In the genomic region with DNA sequence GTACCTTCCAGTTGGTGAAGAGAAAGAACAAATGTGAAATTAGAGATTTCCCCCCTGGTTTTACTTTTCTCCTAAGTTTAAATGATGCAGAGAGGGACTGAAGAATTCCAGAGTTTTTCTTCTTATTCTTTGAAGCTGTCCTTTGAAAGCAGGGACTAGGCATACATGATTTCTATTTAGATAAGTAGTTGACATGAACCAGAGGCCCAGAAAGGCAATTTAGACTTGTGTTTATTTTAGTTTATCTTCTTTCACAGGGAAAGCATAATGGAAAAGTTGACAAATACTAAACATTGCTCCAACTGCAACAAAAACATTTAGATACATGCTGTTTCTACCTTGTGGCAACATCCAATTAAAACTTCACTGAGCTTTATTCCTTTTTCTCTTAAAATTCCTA, we compare ENCODE assay signal across 29 cellular contexts. TPM values are rescaled to one million over a fixed set of nuclear protein-coding genes. Genes with fewer than 3 reads are reported as not detected.
"Had no signal": no experiment of that assay in that cellular context is flagged by ENCODE, and none has a peak within 500 bp of the region (broad histone marks: within the 10 kb centered on the region; RNA-seq: fewer than 3 reads in every experiment).

No MANE protein-coding gene starts in this region.

- H3K9me3 Mint-ChIP-seq: activated naive CD4-positive, alpha-beta T cell treated with anti-CD3 and anti-CD28 coated beads, Interleukin-2, amount 10 ng/mL, durations not matched to agents 7 days and 5 days; activated naive CD8-positive, alpha-beta T cell treated with anti-CD3 and anti-CD28 coated beads, Interleukin-2, amount 10 ng/mL, durations not matched to agents 7 days and 5 days; activated T-cell treated with anti-CD3 and anti-CD28 coated beads, Interleukin-2, amount 50 U/mL, for 24 hours; memory B cell; stimulated activated effector memory CD8-positive, alpha-beta T cell treated with anti-CD3 and anti-CD28 coated beads, Interleukin-12 subunit alpha, Interleukin-12 subunit beta, amount 100 ng/mL, for 72 hours; stimulated activated naive CD8-positive, alpha-beta T cell treated with anti-CD3 and anti-CD28 coated beads, Interleukin-15, Interleukin-2, amounts not matched to agents 100 ng/mL and 50 ng/mL, for 24 hours; type B pancreatic cell had no signal

- H3K4me1 Mint-ChIP-seq: activated naive CD4-positive, alpha-beta T cell treated with anti-CD3 and anti-CD28 coated beads, Interleukin-2, amount 10 ng/mL, durations not matched to agents 7 days and 5 days; activated naive CD8-positive, alpha-beta T cell treated with anti-CD3 and anti-CD28 coated beads, Interleukin-2, amount 10 ng/mL, durations not matched to agents 7 days and 5 days; immature natural killer cell; memory B cell; stimulated activated effector memory CD8-positive, alpha-beta T cell treated with anti-CD3 and anti-CD28 coated beads, Interleukin-12 subunit alpha, Interleukin-12 subunit beta, amount 100 ng/mL, for 72 hours had no signal

- H3K27me3 Mint-ChIP-seq: activated naive CD4-positive, alpha-beta T cell treated with anti-CD3 and anti-CD28 coated beads, Interleukin-2, amount 10 ng/mL, durations not matched to agents 7 days and 5 days; activated naive CD8-positive, alpha-beta T cell treated with anti-CD3 and anti-CD28 coated beads, Interleukin-2, amount 10 ng/mL, durations not matched to agents 7 days and 5 days; activated T-cell treated with anti-CD3 and anti-CD28 coated beads, Interleukin-2, amount 50 U/mL, for 24 hours; progenitor cell of endocrine pancreas; stimulated activated naive CD8-positive, alpha-beta T cell treated with anti-CD3 and anti-CD28 coated beads, Interleukin-15, Interleukin-2, amounts not matched to agents 100 ng/mL and 50 ng/mL, for 24 hours; type B pancreatic cell had no signal

- H3K36me3 ChIP-seq: brain microvascular endothelial cell, esophagus muscularis mucosa, gastroesophageal sphincter, ovary, thoracic aorta, uterus had no signal

- H3K27ac ChIP-seq: brain microvascular endothelial cell, esophagus muscularis mucosa, gastroesophageal sphincter, ovary, skin epidermis, thoracic aorta, uterus, VCaP had no signal

- ATAC-seq: gastroesophageal sphincter; sciatic nerve; stimulated activated effector memory CD8-positive, alpha-beta T cell treated with anti-CD3 and anti-CD28 coated beads, Interleukin-12 subunit alpha, Interleukin-12 subunit beta, amount 100 ng/mL, for 72 hours had no signal

- H3K4me3 ChIP-seq: esophagus muscularis mucosa, gastroesophageal sphincter, ovary, skin epidermis, thoracic aorta, uterus had no signal

- DNase-seq: activated CD4-positive, alpha-beta T cell treated with anti-CD3 and anti-CD28 coated beads for 48 hours; activated CD4-positive, alpha-beta T cell treated with anti-CD3 and anti-CD28 coated beads, Interleukin-2, amount 50 U/mL, for 48 hours; activated CD8-positive, alpha-beta memory T cell treated with anti-CD3 and anti-CD28 coated beads, Interleukin-2, amount 50 U/mL, for 4 hours; activated gamma-delta T cell; activated naive CD4-positive, alpha-beta T cell treated with anti-CD3 and anti-CD28 coated beads, Interleukin-2, amount 10 ng/mL, durations not matched to agents 7 days and 5 days; activated naive CD8-positive, alpha-beta T cell treated with anti-CD3 and anti-CD28 coated beads, Interleukin-2, amount 10 ng/mL, durations not matched to agents 7 days and 5 days; activated T-cell treated with anti-CD3 and anti-CD28 coated beads, Interleukin-2, amount 50 U/mL, for 24 hours; amniotic stem cell; brain microvascular endothelial cell; caudate nucleus; cortex of kidney; head of caudate nucleus; hypothalamus; immature natural killer cell; nephron progenitor cell; ovary; stimulated activated CD4-positive, alpha-beta T cell treated with anti-CD3 and anti-CD28 coated beads, Interleukin-4, amount 100 ng/mL, for 24 hours; uterus had no signal

- H3K4me1 ChIP-seq: gastroesophageal sphincter, uterus had no signal

- H3K4me3 Mint-ChIP-seq: activated naive CD4-positive, alpha-beta T cell treated with anti-CD3 and anti-CD28 coated beads, Interleukin-2, amount 10 ng/mL, durations not matched to agents 7 days and 5 days; activated naive CD8-positive, alpha-beta T cell treated with anti-CD3 and anti-CD28 coated beads, Interleukin-2, amount 10 ng/mL, durations not matched to agents 7 days and 5 days; activated T-cell treated with anti-CD3 and anti-CD28 coated beads, Interleukin-2, amount 50 U/mL, for 24 hours; immature natural killer cell; memory B cell; nephron progenitor cell; stimulated activated effector memory CD8-positive, alpha-beta T cell treated with anti-CD3 and anti-CD28 coated beads, Interleukin-12 subunit alpha, Interleukin-12 subunit beta, amount 100 ng/mL, for 72 hours; stimulated activated naive CD8-positive, alpha-beta T cell treated with anti-CD3 and anti-CD28 coated beads, Interleukin-15, Interleukin-2, amounts not matched to agents 100 ng/mL and 50 ng/mL, for 24 hours; type B pancreatic cell had no signal

- H3K27me3 ChIP-seq: brain microvascular endothelial cell, esophagus muscularis mucosa, gastroesophageal sphincter, ovary, uterus had no signal

- H3K36me3 Mint-ChIP-seq: activated naive CD4-positive, alpha-beta T cell treated with anti-CD3 and anti-CD28 coated beads, Interleukin-2, amount 10 ng/mL, durations not matched to agents 7 days and 5 days; activated naive CD8-positive, alpha-beta T cell treated with anti-CD3 and anti-CD28 coated beads, Interleukin-2, amount 10 ng/mL, durations not matched to agents 7 days and 5 days; immature natural killer cell; memory B cell; stimulated activated effector memory CD8-positive, alpha-beta T cell treated with anti-CD3 and anti-CD28 coated beads, Interleukin-12 subunit alpha, Interleukin-12 subunit beta, amount 100 ng/mL, for 72 hours had no signal

- H3K27ac Mint-ChIP-seq: activated naive CD4-positive, alpha-beta T cell treated with anti-CD3 and anti-CD28 coated beads, Interleukin-2, amount 10 ng/mL, durations not matched to agents 7 days and 5 days; activated naive CD8-positive, alpha-beta T cell treated with anti-CD3 and anti-CD28 coated beads, Interleukin-2, amount 10 ng/mL, durations not matched to agents 7 days and 5 days; activated T-cell treated with anti-CD3 and anti-CD28 coated beads, Interleukin-2, amount 50 U/mL, for 24 hours; immature natural killer cell; memory B cell; nephron progenitor cell; progenitor cell of endocrine pancreas; stimulated activated effector memory CD8-positive, alpha-beta T cell treated with anti-CD3 and anti-CD28 coated beads, Interleukin-12 subunit alpha, Interleukin-12 subunit beta, amount 100 ng/mL, for 72 hours; stimulated activated naive CD8-positive, alpha-beta T cell treated with anti-CD3 and anti-CD28 coated beads, Interleukin-15, Interleukin-2, amounts not matched to agents 100 ng/mL and 50 ng/mL, for 24 hours; type B pancreatic cell had no signal

RNA-seq across cellular contexts. Expression of a gene that starts 32.0 kb away (rescaled TPM):
- polyA plus RNA-seq: immature natural killer cell had no signal
